In genomic region chr1:59006932-59007331, GRCh38 we compare ENCODE assay signal across 1 cellular context.
TF ChIP-seq lines count a peak whose summit lies in the region.

No MANE protein-coding gene starts in this region.

TF ChIP-seq in GM23338, 12 proteins besides CTCF, POLR2A, EP300 and RAD21 (continued from another document):
- TF ChIP-seq ZNF462 (CRISPR knock-in tag; IDR thresholded peaks at IDR 0.05) (no peak), ETS1 (IDR thresholded peaks at IDR 0.05) (no peak), ZNF114 (CRISPR knock-in tag; IDR thresholded peaks at IDR 0.05) (no peak), EZH2phosphoT487 (IDR thresholded peaks at IDR 0.05; ENCODE audit: unreplicated experiment) (no peak), STAT1 (IDR thresholded peaks at IDR 0.05; ENCODE audit: unreplicated experiment) (no peak), CREB1 (CRISPR knock-in tag; IDR thresholded peaks at IDR 0.05; ENCODE audit: low read depth) (no peak), POLR2AphosphoS5 (IDR thresholded peaks at IDR 0.05; ENCODE audit: low read depth) (no peak), EZH2 (IDR thresholded peaks at IDR 0.05; ENCODE audit: low read depth, unreplicated experiment) (no peak), NANOG (IDR thresholded peaks at IDR 0.05; ENCODE audit: borderline replicate concordance) (no peak), JUNB (IDR thresholded peaks at IDR 0.05; ENCODE audit: unreplicated experiment) (no peak)
- TF ChIP-seq, protein P1, sequence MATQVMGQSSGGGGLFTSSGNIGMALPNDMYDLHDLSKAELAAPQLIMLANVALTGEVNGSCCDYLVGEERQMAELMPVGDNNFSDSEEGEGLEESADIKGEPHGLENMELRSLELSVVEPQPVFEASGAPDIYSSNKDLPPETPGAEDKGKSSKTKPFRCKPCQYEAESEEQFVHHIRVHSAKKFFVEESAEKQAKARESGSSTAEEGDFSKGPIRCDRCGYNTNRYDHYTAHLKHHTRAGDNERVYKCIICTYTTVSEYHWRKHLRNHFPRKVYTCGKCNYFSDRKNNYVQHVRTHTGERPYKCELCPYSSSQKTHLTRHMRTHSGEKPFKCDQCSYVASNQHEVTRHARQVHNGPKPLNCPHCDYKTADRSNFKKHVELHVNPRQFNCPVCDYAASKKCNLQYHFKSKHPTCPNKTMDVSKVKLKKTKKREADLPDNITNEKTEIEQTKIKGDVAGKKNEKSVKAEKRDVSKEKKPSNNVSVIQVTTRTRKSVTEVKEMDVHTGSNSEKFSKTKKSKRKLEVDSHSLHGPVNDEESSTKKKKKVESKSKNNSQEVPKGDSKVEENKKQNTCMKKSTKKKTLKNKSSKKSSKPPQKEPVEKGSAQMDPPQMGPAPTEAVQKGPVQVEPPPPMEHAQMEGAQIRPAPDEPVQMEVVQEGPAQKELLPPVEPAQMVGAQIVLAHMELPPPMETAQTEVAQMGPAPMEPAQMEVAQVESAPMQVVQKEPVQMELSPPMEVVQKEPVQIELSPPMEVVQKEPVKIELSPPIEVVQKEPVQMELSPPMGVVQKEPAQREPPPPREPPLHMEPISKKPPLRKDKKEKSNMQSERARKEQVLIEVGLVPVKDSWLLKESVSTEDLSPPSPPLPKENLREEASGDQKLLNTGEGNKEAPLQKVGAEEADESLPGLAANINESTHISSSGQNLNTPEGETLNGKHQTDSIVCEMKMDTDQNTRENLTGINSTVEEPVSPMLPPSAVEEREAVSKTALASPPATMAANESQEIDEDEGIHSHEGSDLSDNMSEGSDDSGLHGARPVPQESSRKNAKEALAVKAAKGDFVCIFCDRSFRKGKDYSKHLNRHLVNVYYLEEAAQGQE (IDR thresholded peaks at IDR 0.05; ENCODE audit: unreplicated experiment): no peak
